10 cellular contexts compared by ENCODE assay signal in genomic region chr11:317668-318406, GRCh38. TPM values are rescaled to one million over a fixed set of nuclear protein-coding genes. Genes with fewer than 3 reads are reported as not detected.
DNase-seq lines count a peak whose midpoint lies in the region; ATAC-seq, FAIRE-seq and TF ChIP-seq lines count a peak whose summit lies in the region.
"Not testable (repeated sequence)": the region's sequence is repeated elsewhere in the genome, so short reads cannot be mapped to it uniquely, and the experiment has no call there.
"Had no signal": no experiment of that assay in that cellular context is flagged by ENCODE, and none has a peak within 500 bp of the region (broad histone marks: within the 10 kb centered on the region; RNA-seq: fewer than 3 reads in every experiment).

No MANE protein-coding gene starts in this region.

- peak overlapping the region; percentile 50; the same call in 1 of the 3 replicates for H3K4me2 ChIP-seq in A549
- H3K4me2 ChIP-seq in IMR-90 (ENCODE audit: low read depth, low read length): not testable (repeated sequence)

- not testable (repeated sequence) for H2BK5ac ChIP-seq in IMR-90 (ENCODE audit: low read depth, low read length, poor library complexity, severe bottlenecking)

- WGBS in A549 (ENCODE audit: missing lambda C conversion rate): 42% methylated on average over 18 of the region's 30 CpGs
- WGBS in IMR-90 (ENCODE audit: extremely low coverage in 2 of 2, insufficient read length in 1 of 2), 2 experiments: no CpG with 5 or more reads among the region's 30 CpGs
- WGBS in spleen, 5 donors: 28 to 58% (median 31%) methylated on average over 6 to 17 of the region's 30 CpGs

- H3K4me1 Mint-ChIP-seq in central memory CD8-positive, alpha-beta T cell: peaks cover 50% of the 10 kb centered on the region

- H3K36me3 ChIP-seq in IMR-90 (ENCODE audit: control insufficient read depth, insufficient read depth, low read length); left ventricle myocardium inferior; muscle layer of duodenum (ENCODE audit: control insufficient read depth in 1 of 2, insufficient read depth in 2 of 2, low read length in 2 of 2): not testable (repeated sequence)
- H3K36me3 ChIP-seq in spleen: peaks cover 0 to 22% (median 8%) of the 10 kb centered on the region in 6 donors

- H3K14ac ChIP-seq in IMR-90 (replicated peaks; ENCODE audit: low read depth, low read length): not testable (repeated sequence)

- peaks cover 10% of the 10 kb centered on the region; the same call in 1 of the 2 replicates for H4K20me1 ChIP-seq in IMR-90 (ENCODE audit: insufficient read depth, low read length)

- not testable (repeated sequence) for H2AFZ ChIP-seq in IMR-90 (replicated peaks; ENCODE audit: low read length, poor library complexity)

- H3K27ac ChIP-seq in A549: peak overlapping the region in 1 of 2 experiments; percentile 73; a peak in 1 of 6 replicates
- H3K27ac ChIP-seq in IMR-90 (ENCODE audit: insufficient read depth, low read length): not testable (repeated sequence)
- peak overlapping the region; percentile 94 for H3K27ac ChIP-seq in left ventricle myocardium inferior (replicated peaks)
- peak overlapping the region; percentile 2 for H3K27ac ChIP-seq in muscle layer of duodenum (ENCODE audit: low read length)
- peak overlapping the region; percentile 84 to 98 (median 96) for H3K27ac ChIP-seq in spleen

- H3K56ac ChIP-seq in IMR-90 (ENCODE audit: extremely low read depth, insufficient read depth, low read length): 0 out of 2 replicates have a peak overlapping the region, but pooled peaks have one; percentile 17

- in situ Hi-C loops in IMR-90 (cut with MboI; ENCODE audit: low sequenced_read_pairs): not testable (repeated sequence)

- H3K9ac ChIP-seq in IMR-90 (ENCODE audit: low read depth, low read length): not testable (repeated sequence)

- H3K27me3 Mint-ChIP-seq in central memory CD8-positive, alpha-beta T cell: not testable (repeated sequence)

- not testable (repeated sequence) for H4K91ac ChIP-seq in IMR-90 (ENCODE audit: insufficient read depth, low read depth, low read length)

- H3K27me3 ChIP-seq in IMR-90 (ENCODE audit: control insufficient read depth, insufficient read depth, low read length); muscle layer of duodenum (ENCODE audit: low read depth, low read length); spleen (replicated peaks in 1 of 7): not testable (repeated sequence)
- peaks cover 48% of the 10 kb centered on the region for H3K27me3 ChIP-seq in left ventricle myocardium inferior (ENCODE audit: low read depth)

- 0 out of 2 replicates have a peak overlapping the region, but pooled peaks have one; percentile 56 for H2AK5ac ChIP-seq in IMR-90 (ENCODE audit: low read depth, low read length)

- H2BK120ac ChIP-seq in IMR-90 (ENCODE audit: low read depth, low read length): not testable (repeated sequence)

- H4K5ac ChIP-seq in IMR-90 (ENCODE audit: low read depth, low read length): not testable (repeated sequence)

- H2BK20ac ChIP-seq in IMR-90 (ENCODE audit: low read depth, low read length): not testable (repeated sequence)

- not testable (repeated sequence) for TF ChIP-seq EP300 in A549 (IDR thresholded peaks at IDR 0.05)

- not testable (repeated sequence) for TF ChIP-seq RAD21 in A549 (conservative IDR thresholded peaks at IDR 0.05 in 1 of 2, IDR thresholded peaks at IDR 0.05 in 1 of 2); IMR-90 (IDR thresholded peaks at IDR 0.05; ENCODE audit: low read length)

- not testable (repeated sequence) for DNase-seq in A549 (ENCODE audit: low read depth in 1 of 2, low spot score in 1 of 2); IMR-90; central memory CD8-positive, alpha-beta T cell (ENCODE audit: low spot score in 2 of 2); left ventricle myocardium inferior
- DNase-seq in activated CD8-positive, alpha-beta memory T cell treated with anti-CD3 and anti-CD28 coated beads for 24 hours: peak; percentile 71
- peak; percentile 69 for DNase-seq in spleen

- H4K8ac ChIP-seq in IMR-90 (ENCODE audit: low read depth in 2 of 2, low read length in 2 of 2): peak overlapping the region in 1 of 2 experiments; percentile 52; a peak in 1 of 4 replicates

- 0 out of 3 replicates have a peak overlapping the region, but pooled peaks have one; percentile 44 for H2BK15ac ChIP-seq in IMR-90 (ENCODE audit: low read depth, low read length)

- H3K9me3 ChIP-seq in A549; IMR-90 (ENCODE audit: control insufficient read depth, insufficient read depth, low read length); left ventricle myocardium inferior (replicated peaks); muscle layer of duodenum (ENCODE audit: control insufficient read depth in 1 of 2, low read length in 2 of 2); spleen: not testable (repeated sequence)

- H3K18ac ChIP-seq in IMR-90 (ENCODE audit: low read depth, low read length): not testable (repeated sequence)

- not testable (repeated sequence) for H3K4ac ChIP-seq in IMR-90 (ENCODE audit: low read depth, low read length)

- H3K27ac Mint-ChIP-seq in central memory CD8-positive, alpha-beta T cell (ENCODE audit: low read depth): peak overlapping the region; percentile 98

- not testable (repeated sequence) for H3K9me3 Mint-ChIP-seq in central memory CD8-positive, alpha-beta T cell

- intact Hi-C loops in IMR-90 (cut with micrococcal nuclease); left ventricle myocardium inferior (cut with micrococcal nuclease); spleen (cut with DNase I; ENCODE audit: low total_unique reads): not testable (repeated sequence)

- not testable (repeated sequence) for TF ChIP-seq CTCF in A549 (IDR thresholded peaks at IDR 0.05); IMR-90 (conservative IDR thresholded peaks at IDR 0.05; ENCODE audit: low read depth, low read length); left ventricle myocardium inferior (IDR thresholded peaks at IDR 0.05; ENCODE audit: borderline replicate concordance)
- peak in 1 of 11 experiments; percentile 25 for TF ChIP-seq CTCF in spleen (IDR thresholded peaks at IDR 0.05 in 8 of 11, conservative IDR thresholded peaks at IDR 0.05 in 3 of 11)

- peak overlapping the region; percentile 68; the same call in 1 of the 2 replicates for H3K23ac ChIP-seq in IMR-90 (ENCODE audit: low read depth, low read length)

- not testable (repeated sequence) for H3K9me1 ChIP-seq in IMR-90 (ENCODE audit: insufficient read depth, low read length)

- 0 out of 3 replicates have a peak overlapping the region, but pooled peaks have one; percentile 32 for H3K4me3 ChIP-seq in A549
- not testable (repeated sequence) for H3K4me3 ChIP-seq in IMR-90 (ENCODE audit: insufficient read depth, low read depth, low read length)
- peak overlapping the region; percentile 74 for H3K4me3 ChIP-seq in left ventricle myocardium inferior
- H3K4me3 ChIP-seq in muscle layer of duodenum (ENCODE audit: low read depth in 1 of 2, low read length in 2 of 2): peak overlapping the region; percentile 18 to 69
- H3K4me3 ChIP-seq in spleen: peak overlapping the region; percentile 5 to 89 (median 66)

- TF ChIP-seq POLR2A in A549 (IDR thresholded peaks at IDR 0.05; ENCODE audit: low read length); IMR-90 (IDR thresholded peaks at IDR 0.05; ENCODE audit: low read depth, low read length); spleen (IDR thresholded peaks at IDR 0.05): not testable (repeated sequence)

- CTCF ChIA-PET in A549 (lab: Yijun Ruan, JAX): interaction anchor here (1.2 to 3.3 kb wide), 7 partner anchors 12 to 131 kb away, joined by 3 to 38 read pairs (median 7); partner anchors contain the start of gene IFITM2
- CTCF ChIA-PET in IMR-90 (lab: Yijun Ruan, JAX): not testable (repeated sequence)

- H3K79me1 ChIP-seq in IMR-90 (ENCODE audit: low read depth in 1 of 2, low read length in 2 of 2): peaks cover 5 to 29% of the 10 kb centered on the region in 2 experiments; a peak in 3 of 4 replicates

- POLR2A ChIA-PET in A549 (lab: Yijun Ruan, JAX); IMR-90 (lab: Charles Lee; ENCODE audit: unreplicated experiment): not testable (repeated sequence)

- H2AK9ac ChIP-seq in IMR-90 (replicated peaks; ENCODE audit: low read depth, low read length, poor library complexity): not testable (repeated sequence)

- ATAC-seq in A549 (peak; percentile 5 to 6; a peak in 4 of 6 replicates), GM18909 (IDR thresholded peaks at IDR 0.05; ENCODE audit: poor library complexity, unreplicated experiment) (peak; percentile 3), IMR-90 (ENCODE audit: low read depth) (peak; percentile 0; the same call in 1 of the 2 replicates)
- not testable (repeated sequence) for ATAC-seq in central memory CD8-positive, alpha-beta T cell (replicated peaks; ENCODE audit: extremely low read depth, poor library complexity, severe bottlenecking)

- not testable (repeated sequence) for BruUV-seq in IMR-90 (replicated peaks; lab: Mats Ljungman, UMichigan)

- not testable (repeated sequence) for FAIRE-seq in A549 (lab: Jason Lieb, UNC)

- not testable (repeated sequence) for H3K4me1 ChIP-seq in A549
- H3K4me1 ChIP-seq in IMR-90 (ENCODE audit: control insufficient read depth, insufficient read depth, low read length): peaks cover 15% of the 10 kb centered on the region
- peaks cover 49% of the 10 kb centered on the region for H3K4me1 ChIP-seq in left ventricle myocardium inferior
- peaks cover 0 to 12% of the 10 kb centered on the region in 2 donors for H3K4me1 ChIP-seq in muscle layer of duodenum (ENCODE audit: control insufficient read depth in 1 of 2, insufficient read depth in 2 of 2, low read length in 2 of 2)
- peaks cover 15 to 73% (median 49%) of the 10 kb centered on the region in 6 donors for H3K4me1 ChIP-seq in spleen

- peak overlapping the region; percentile 89 for H3K4me3 Mint-ChIP-seq in central memory CD8-positive, alpha-beta T cell

- dilution Hi-C loops in IMR-90 (cut with HindIII; ENCODE audit: low sequenced_read_pairs, unreplicated experiment): not testable (repeated sequence)

- H3K36me3 Mint-ChIP-seq in central memory CD8-positive, alpha-beta T cell (ENCODE audit: insufficient read depth): peaks cover 42% of the 10 kb centered on the region

RNA-seq across cellular contexts. Expression of gene IFITM3, which starts 2.8 kb away (rescaled TPM):
- polyA plus RNA-seq in A549 (2011; rRNA removed): 8.6 and 10.8 TPM in 2 replicates
- 8.4 and 9.0 TPM in 2 replicates for polyA plus RNA-seq in A549 (2012; cell fraction: cytosol; rRNA removed)
- polyA plus RNA-seq in A549 (2012; cell fraction: nucleus; rRNA removed): 5.0 and 5.5 TPM in 2 replicates
- 8.3 to 13.5 TPM (median 11.3 TPM) in 3 replicates for polyA plus RNA-seq in A549 (2017; fragmentation: RNase III; extraction: RNeasy Plus Mini Kit Qiagen cat#74134 plus additional on column Dnase treatment)
- polyA minus RNA-seq in A549 (2011; rRNA and poly(A)+ RNA removed): 15.9 and 20.7 TPM in 2 replicates
- total RNA-seq in IMR-90 (2012; rRNA removed): 40.9 and 52.5 TPM in 2 replicates
- 906 and 1,008 TPM in 2 replicates for polyA plus RNA-seq in IMR-90 (2012; rRNA removed)
- 803 and 1,768 TPM in 2 replicates for polyA plus RNA-seq in IMR-90 (2012; cell fraction: cytosol; rRNA removed)
- 153 and 347 TPM in 2 replicates for polyA plus RNA-seq in IMR-90 (2012; cell fraction: nucleus; rRNA removed; ENCODE audit: low replicate concordance)
- total RNA-seq in left ventricle myocardium inferior: 259 TPM
- total RNA-seq in spleen: 100 to 1,000 TPM; 314 to 942 (median 472) TPM
- 100 to 1,000 TPM; 391 to 618 (median 599) TPM for polyA plus RNA-seq in spleen

RNA-seq across cellular contexts. Expression of gene IFITM1, which starts 4.0 kb away (rescaled TPM):
- polyA plus RNA-seq in A549 (2011; rRNA removed): 1.7 and 2.4 TPM in 2 replicates
- polyA plus RNA-seq in A549 (2012; cell fraction: cytosol; rRNA removed): 0.41 and 0.44 TPM in 2 replicates
- 0.21 and 0.22 TPM in 2 replicates for polyA plus RNA-seq in A549 (2012; cell fraction: nucleus; rRNA removed)
- 0.14 to 0.16 TPM in 2 of 3 replicates, not detected in the other for polyA plus RNA-seq in A549 (2017; fragmentation: RNase III; extraction: RNeasy Plus Mini Kit Qiagen cat#74134 plus additional on column Dnase treatment)
- 1.6 and 2.0 TPM in 2 replicates for polyA minus RNA-seq in A549 (2011; rRNA and poly(A)+ RNA removed)
- 14.4 and 24.2 TPM in 2 replicates for total RNA-seq in IMR-90 (2012; rRNA removed)
- polyA plus RNA-seq in IMR-90 (2012; rRNA removed): 67.5 and 68.9 TPM in 2 replicates
- 54.7 and 163 TPM in 2 replicates for polyA plus RNA-seq in IMR-90 (2012; cell fraction: cytosol; rRNA removed)
- polyA plus RNA-seq in IMR-90 (2012; cell fraction: nucleus; rRNA removed; ENCODE audit: low replicate concordance): 25.1 and 28.0 TPM in 2 replicates
- 83.5 TPM for total RNA-seq in left ventricle myocardium inferior
- 100 to 1,000 TPM; 333 to 670 (median 510) TPM for total RNA-seq in spleen
- 100 to 1,000 TPM; 314 to 496 (median 327) TPM for polyA plus RNA-seq in spleen

RNA-seq across cellular contexts. Expression of gene IFITM2, which starts 10.2 kb away (rescaled TPM):
- polyA plus RNA-seq in A549 (2011; rRNA removed) (36.4 and 61.3 TPM in 2 replicates), A549 (2017; fragmentation: RNase III; extraction: RNeasy Plus Mini Kit Qiagen cat#74134 plus additional on column Dnase treatment) (38.8 to 52.7 TPM (median 43.6 TPM) in 3 replicates), IMR-90 (2012; rRNA removed) (564 and 600 TPM in 2 replicates), spleen (1,000 to 10,000 TPM in 1 of 3 donors, 100 to 1,000 TPM in 2; 680 to 1,006 (median 885) TPM)
- 59.6 and 59.7 TPM in 2 replicates for polyA plus RNA-seq in A549 (2012; cell fraction: cytosol; rRNA removed)
- 36.2 and 38.3 TPM in 2 replicates for polyA plus RNA-seq in A549 (2012; cell fraction: nucleus; rRNA removed)
- polyA minus RNA-seq in A549 (2011; rRNA and poly(A)+ RNA removed): 41.3 and 60.9 TPM in 2 replicates
- total RNA-seq in IMR-90 (2012; rRNA removed) (26.4 and 31.2 TPM in 2 replicates), left ventricle myocardium inferior (160 TPM), spleen (1,000 to 10,000 TPM in 4 of 7 donors, 100 to 1,000 TPM in 3; 507 to 1,635 (median 1,062) TPM)
- 588 and 1,067 TPM in 2 replicates for polyA plus RNA-seq in IMR-90 (2012; cell fraction: cytosol; rRNA removed)
- 95.2 and 139 TPM in 2 replicates for polyA plus RNA-seq in IMR-90 (2012; cell fraction: nucleus; rRNA removed; ENCODE audit: low replicate concordance)

RNA-seq across cellular contexts. Expression of gene IFITM5, which starts 18.5 kb away (rescaled TPM):
- not detected in 2 replicates for polyA plus RNA-seq in A549 (2011; rRNA removed)
- polyA plus RNA-seq in A549 (2012; cell fraction: cytosol; rRNA removed): not detected in 2 replicates
- not detected in 2 replicates for polyA plus RNA-seq in A549 (2012; cell fraction: nucleus; rRNA removed)
- not detected in 3 replicates for polyA plus RNA-seq in A549 (2017; fragmentation: RNase III; extraction: RNeasy Plus Mini Kit Qiagen cat#74134 plus additional on column Dnase treatment)
- polyA minus RNA-seq in A549 (2011; rRNA and poly(A)+ RNA removed): not detected in 2 replicates
- not detected in 2 replicates for total RNA-seq in IMR-90 (2012; rRNA removed)
- polyA plus RNA-seq in IMR-90 (2012; rRNA removed): not detected in 2 replicates
- polyA plus RNA-seq in IMR-90 (2012; cell fraction: cytosol; rRNA removed): not detected in 2 replicates
- not detected in 2 replicates for polyA plus RNA-seq in IMR-90 (2012; cell fraction: nucleus; rRNA removed; ENCODE audit: low replicate concordance)
- total RNA-seq in left ventricle myocardium inferior: not detected
- not detected for total RNA-seq in spleen
- not detected for polyA plus RNA-seq in spleen
- total RNA-seq: A172, aorta had no signal
- polyA plus RNA-seq: aorta had no signal

RNA-seq across cellular contexts. Expression of gene PGGHG, which starts 28.9 kb away (rescaled TPM):
- polyA plus RNA-seq in A549 (2011; rRNA removed) (7.2 and 7.9 TPM in 2 replicates), A549 (2017; fragmentation: RNase III; extraction: RNeasy Plus Mini Kit Qiagen cat#74134 plus additional on column Dnase treatment) (12.9 to 19.5 TPM (median 18.3 TPM) in 3 replicates), IMR-90 (2012; rRNA removed) (16.2 and 17.0 TPM in 2 replicates), spleen (100 to 1,000 TPM; 127 to 250 (median 134) TPM)
- polyA plus RNA-seq in A549 (2012; cell fraction: cytosol; rRNA removed): 10.1 and 12.9 TPM in 2 replicates
- polyA plus RNA-seq in A549 (2012; cell fraction: nucleus; rRNA removed): 167 and 194 TPM in 2 replicates
- 2.4 and 3.8 TPM in 2 replicates for polyA minus RNA-seq in A549 (2011; rRNA and poly(A)+ RNA removed)
- total RNA-seq in IMR-90 (2012; rRNA removed) (1.4 and 1.8 TPM in 2 replicates), left ventricle myocardium inferior (7.2 TPM), spleen (100 to 1,000 TPM in 6 of 7 donors, 10 to 100 TPM in 1; 53.4 to 182 (median 128) TPM)
- 2.1 and 3.3 TPM in 2 replicates for polyA plus RNA-seq in IMR-90 (2012; cell fraction: cytosol; rRNA removed)
- polyA plus RNA-seq in IMR-90 (2012; cell fraction: nucleus; rRNA removed; ENCODE audit: low replicate concordance): 170 and 305 TPM in 2 replicates
